Comparison of ENCODE assay signal across 11 cellular contexts in the genomic region with DNA sequence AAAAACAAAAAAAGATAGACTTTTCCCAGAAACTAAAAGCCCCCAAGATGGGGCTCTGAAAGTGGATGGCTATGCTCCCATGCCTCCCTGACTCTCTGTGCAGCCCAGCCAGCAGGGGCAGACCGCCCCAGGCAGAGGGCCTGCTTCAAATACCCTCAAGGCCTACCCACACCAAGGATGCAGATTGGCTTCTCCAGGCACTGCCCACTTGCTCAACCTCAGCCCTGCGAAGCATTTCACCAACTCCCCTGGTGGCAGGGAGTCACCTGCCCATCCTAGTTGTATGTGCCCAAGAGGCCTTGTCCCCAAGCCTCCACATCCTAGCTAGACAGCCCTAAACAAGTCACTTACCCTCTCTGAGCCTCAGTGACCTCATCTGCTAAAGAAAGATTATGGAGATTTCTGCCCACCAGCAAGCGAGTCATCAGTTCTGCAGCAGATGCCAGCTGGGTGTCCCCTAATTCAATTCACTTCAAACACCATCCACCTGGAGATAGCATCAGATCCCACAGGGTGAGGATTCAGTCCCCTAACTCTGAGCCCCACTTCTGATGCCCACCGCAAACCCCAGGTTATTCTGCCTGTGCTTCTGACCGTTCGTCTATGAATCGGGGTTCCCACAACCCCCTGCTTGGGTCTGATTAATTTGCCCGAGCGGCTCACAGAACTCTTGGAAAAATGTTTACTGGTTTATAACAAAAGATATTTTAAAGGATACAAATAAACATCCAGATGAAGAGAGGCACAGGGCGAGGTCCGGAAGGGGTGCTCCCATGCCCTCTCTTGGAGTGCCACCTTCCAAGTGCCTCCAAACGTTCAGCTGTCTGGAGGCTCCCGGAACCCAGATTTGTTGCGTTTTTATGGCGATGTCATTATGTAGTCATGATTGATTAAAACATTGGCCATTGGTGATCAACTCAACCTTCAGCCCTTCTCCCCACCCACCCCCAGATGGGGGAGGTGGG. TPM values are rescaled to one million over a fixed set of nuclear protein-coding genes. Genes with fewer than 3 reads are reported as not detected.
DNase-seq lines count a peak whose midpoint lies in the region; ATAC-seq, FAIRE-seq and TF ChIP-seq lines count a peak whose summit lies in the region.
"Had no signal": no experiment of that assay in that cellular context is flagged by ENCODE, and none has a peak within 500 bp of the region (broad histone marks: within the 10 kb centered on the region; RNA-seq: fewer than 3 reads in every experiment).

No MANE protein-coding gene starts in this region.

- TF ChIP-seq CTCF in C4-2B (conservative IDR thresholded peaks at IDR 0.05) (no peak), HEK293 (tag by site-specific recombination; IDR thresholded peaks at IDR 0.05) (no peak), astrocyte (IDR thresholded peaks at IDR 0.05; ENCODE audit: insufficient read depth, low read depth, low read length) (no peak), nephron (IDR thresholded peaks at IDR 0.05; ENCODE audit: unreplicated experiment in 3 of 3) (no peak)

- CTCF ChIA-PET in HEK293 (lab: Yijun Ruan, JAX) = no interaction called here

- H3K27ac Mint-ChIP-seq in astrocyte (ENCODE audit: unreplicated experiment) (no peak overlapping the region), nephron (peak overlapping the region; percentile 22 to 76 (median 62))

- H3K4me2 ChIP-seq in astrocyte (ENCODE audit: low read length) = no peak overlapping the region

- H3K9ac ChIP-seq in astrocyte (ENCODE audit: low read length) = no peak overlapping the region

- no peak for FAIRE-seq in astrocyte (lab: Jason Lieb, UNC)

- no peaks in the 10 kb centered on the region for H3K36me3 ChIP-seq in HEK293 (ENCODE audit: control insufficient read depth in 2 of 2, insufficient read depth in 1 of 2, low read length in 2 of 2)
- no peaks in the 10 kb centered on the region for H3K36me3 ChIP-seq in astrocyte (ENCODE audit: insufficient read depth, low read length)

- H4K20me1 ChIP-seq in astrocyte (ENCODE audit: insufficient read depth, low read length) = no peaks in the 10 kb centered on the region

- H3K4me1 ChIP-seq in HEK293 (ENCODE audit: control insufficient read depth, insufficient read depth, low read length) (no peaks in the 10 kb centered on the region), astrocyte (ENCODE audit: insufficient read depth, low read length) (peaks cover 3% of the 10 kb centered on the region)

- peaks cover 29% of the 10 kb centered on the region for H3K27me3 Mint-ChIP-seq in astrocyte (ENCODE audit: low read depth, unreplicated experiment)
- peaks cover 14% of the 10 kb centered on the region for H3K27me3 Mint-ChIP-seq in nephron (ENCODE audit: low read depth)

- H3K79me2 ChIP-seq in astrocyte (ENCODE audit: insufficient read depth, low read length) = no peaks in the 10 kb centered on the region

- DNase-seq in astrocyte (ENCODE audit: low read depth) = peak; percentile 22
- DNase-seq in NCI-H1105 treated with DMSO at 0.1 percent for 48 hours (lab: John Stamatoyannopoulos, UW) = no peak
- no peak for DNase-seq in NAMALWA (ENCODE audit: low spot score)
- DNase-seq in NCI-H2029 (lab: John Stamatoyannopoulos, UW) = no peak
- DNase-seq: NCI-H2171, SHP77 had no signal

- ATAC-seq in HG03565 (IDR thresholded peaks at IDR 0.05; ENCODE audit: unreplicated experiment) = no peak

- H3K9me3 Mint-ChIP-seq in astrocyte (ENCODE audit: unreplicated experiment) = no peaks in the 10 kb centered on the region
- no peaks in the 10 kb centered on the region for H3K9me3 Mint-ChIP-seq in nephron

- POLR2A ChIA-PET in HEK293 (lab: Yijun Ruan, JAX) = no interaction called here

- peaks cover 3% of the 10 kb centered on the region for H3K27me3 ChIP-seq in astrocyte (ENCODE audit: insufficient read depth, low read length)
- H3K27me3 ChIP-seq: dorsolateral prefrontal cortex had no signal

- H3K4me3 ChIP-seq in HEK293 (ENCODE audit: low read depth, low read length) (no peak overlapping the region), astrocyte (ENCODE audit: insufficient read depth, low read depth, low read length) (no peak overlapping the region)
- H3K4me3 ChIP-seq: dorsolateral prefrontal cortex had no signal

- peak overlapping the region; percentile 77 for H3K27ac ChIP-seq in C4-2B
- H3K27ac ChIP-seq in HEK293 (ENCODE audit: extremely low read depth, low read depth, low read length) = no peak overlapping the region
- no peak overlapping the region for H3K27ac ChIP-seq in astrocyte (ENCODE audit: low read depth, low read length)
- H3K27ac ChIP-seq: dorsolateral prefrontal cortex had no signal

- no peak overlapping the region for H3K4me3 Mint-ChIP-seq in astrocyte (ENCODE audit: unreplicated experiment)
- H3K4me3 Mint-ChIP-seq in nephron = no peak overlapping the region

- H3K4me1 Mint-ChIP-seq in astrocyte (ENCODE audit: low read depth, unreplicated experiment) = peaks cover 7% of the 10 kb centered on the region
- H3K4me1 Mint-ChIP-seq in nephron = peaks cover 16% of the 10 kb centered on the region

- H2AFZ ChIP-seq in astrocyte (ENCODE audit: low read depth, low read length) = no peak overlapping the region

- H3K9me3 ChIP-seq in HEK293 (ENCODE audit: control insufficient read depth, insufficient read depth, low read depth, low read length) (no peaks in the 10 kb centered on the region), astrocyte (ENCODE audit: insufficient read depth, low read depth, low read length) (no peaks in the 10 kb centered on the region)

- no peaks in the 10 kb centered on the region for H3K36me3 Mint-ChIP-seq in astrocyte (ENCODE audit: low read depth, unreplicated experiment)
- H3K36me3 Mint-ChIP-seq in nephron (ENCODE audit: low read depth) = no peaks in the 10 kb centered on the region

TF ChIP-seq in HEK293, 187 proteins besides CTCF, POLR2A, EP300 and RAD21:
- TF ChIP-seq ZNF629 (tag by site-specific recombination; IDR thresholded peaks at IDR 0.05) (0 out of 2 replicates have a peak, but pooled peaks have one; percentile 15), EGR2 (tag by site-specific recombination; IDR thresholded peaks at IDR 0.05; ENCODE audit: low read depth) (0 out of 2 replicates have a peak, but pooled peaks have one; percentile 31), ZFHX2 (tag by site-specific recombination; conservative IDR thresholded peaks at IDR 0.05) (peak; percentile 60), ZBTB21 (tag by site-specific recombination; IDR thresholded peaks at IDR 0.05) (peak; percentile 14; the same call in 1 of the 2 replicates), PRDM10 (tag by site-specific recombination; IDR thresholded peaks at IDR 0.05) (peak; percentile 39; the same call in 1 of the 2 replicates), ZBTB8A (tag by site-specific recombination; IDR thresholded peaks at IDR 0.05) (no peak), YY2 (tag by site-specific recombination; IDR thresholded peaks at IDR 0.05) (no peak)
- TF ChIP-seq, protein P1, sequence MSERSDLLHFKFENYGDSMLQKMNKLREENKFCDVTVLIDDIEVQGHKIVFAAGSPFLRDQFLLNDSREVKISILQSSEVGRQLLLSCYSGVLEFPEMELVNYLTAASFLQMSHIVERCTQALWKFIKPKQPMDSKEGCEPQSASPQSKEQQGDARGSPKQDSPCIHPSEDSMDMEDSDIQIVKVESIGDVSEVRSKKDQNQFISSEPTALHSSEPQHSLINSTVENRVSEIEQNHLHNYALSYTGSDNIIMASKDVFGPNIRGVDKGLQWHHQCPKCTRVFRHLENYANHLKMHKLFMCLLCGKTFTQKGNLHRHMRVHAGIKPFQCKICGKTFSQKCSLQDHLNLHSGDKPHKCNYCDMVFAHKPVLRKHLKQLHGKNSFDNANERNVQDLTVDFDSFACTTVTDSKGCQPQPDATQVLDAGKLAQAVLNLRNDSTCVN (tag by site-specific recombination; optimal IDR thresholded peaks at IDR 0.05) = no peak

RNA-seq across cellular contexts. Expression of gene ZMIZ1, which starts 18.6 kb away (rescaled TPM):
- total RNA-seq in astrocyte = 45.5 and 49.7 TPM in 2 replicates
